Comparison of ENCODE assay signal across 9 cellular contexts in the genomic region with DNA sequence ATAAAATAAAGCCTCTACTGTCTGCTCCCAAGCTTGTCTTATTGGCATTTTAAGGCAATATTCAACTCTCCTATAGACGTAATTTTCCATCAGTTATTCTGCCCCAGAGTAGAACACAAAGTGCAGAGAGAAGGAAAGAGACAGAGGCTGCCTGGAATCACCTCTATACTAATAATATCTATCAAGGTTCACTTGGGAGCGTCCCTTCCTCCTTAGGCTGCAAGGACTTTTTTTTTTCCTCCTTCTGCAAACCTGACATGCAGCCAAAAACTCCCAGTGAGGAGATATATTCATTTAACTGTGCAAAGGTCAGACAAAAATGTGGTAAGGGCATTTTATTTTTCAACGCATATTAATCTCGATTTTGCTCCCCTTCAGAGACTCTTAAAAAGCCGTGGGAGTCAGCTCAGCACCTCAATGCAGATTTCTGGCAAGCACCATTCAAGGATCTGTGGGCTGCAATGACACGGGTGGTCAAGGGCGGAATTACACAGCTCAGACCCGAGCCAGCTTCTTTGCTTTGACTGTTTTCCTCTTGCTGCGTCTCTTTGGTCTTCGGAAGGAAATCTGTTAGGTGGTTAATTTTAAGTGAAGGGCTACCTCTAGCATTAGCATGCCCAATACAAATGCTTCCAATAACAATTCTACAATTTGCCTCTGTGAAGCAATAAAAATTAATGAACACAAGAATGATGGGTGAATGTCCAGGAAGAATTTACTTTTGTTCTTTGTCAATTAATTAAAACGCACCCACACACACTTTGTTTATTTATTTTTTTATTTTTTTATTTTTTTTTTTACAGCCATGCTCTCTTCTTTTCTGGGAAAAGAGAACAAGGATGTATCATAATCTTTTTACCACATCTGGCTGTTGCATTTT.
A peak's percentile ranks its signal among the peaks of the same experiment; 100 is the strongest.
DNase-seq lines count a peak whose midpoint lies in the region; ATAC-seq and TF ChIP-seq lines count a peak whose summit lies in the region.
"Had no signal": no experiment of that assay in that cellular context is flagged by ENCODE, and none has a peak within 500 bp of the region (broad histone marks: within the 10 kb centered on the region; RNA-seq: fewer than 3 reads in every experiment).

No MANE protein-coding gene starts in this region.

- H3K9me3 Mint-ChIP-seq in neural crest cell, result peaks cover 5% of the 10 kb centered on the region
- peaks cover 3% of the 10 kb centered on the region for H3K9me3 Mint-ChIP-seq in activated naive CD4-positive, alpha-beta T cell treated with anti-CD3 and anti-CD28 coated beads, Interleukin-2, amount 10 ng/mL, durations not matched to agents 7 days and 5 days

- H3K9me2 ChIP-seq in HCT116 (ENCODE audit: insufficient read depth), result no peaks in the 10 kb centered on the region

- no peak overlapping the region for H3K27ac ChIP-seq in HCT116 (ENCODE audit: low read depth, low read length)
- H3K27ac ChIP-seq in OCI-LY3 (ENCODE audit: low read length), result no peak overlapping the region
- H3K27ac ChIP-seq: SK-N-MC had no signal

- no peak for TF ChIP-seq POLR2A in HCT116 (IDR thresholded peaks at IDR 0.05; ENCODE audit: borderline replicate concordance, extremely low read depth, insufficient read depth, insufficient read length)

- H4K20me1 ChIP-seq in HCT116 (ENCODE audit: insufficient read depth) (no peaks in the 10 kb centered on the region), OCI-LY3 (ENCODE audit: insufficient read depth, low read length) (no peaks in the 10 kb centered on the region)

- peak overlapping the region; percentile 2 for H3K4me3 Mint-ChIP-seq in neural crest cell
- H3K4me3 Mint-ChIP-seq in activated naive CD4-positive, alpha-beta T cell treated with anti-CD3 and anti-CD28 coated beads, Interleukin-2, amount 10 ng/mL, durations not matched to agents 7 days and 5 days, result no peak overlapping the region

- H3K36me3 ChIP-seq in HCT116 (ENCODE audit: control insufficient read depth in 1 of 2, insufficient read depth in 2 of 2, low read length in 2 of 2) (no peaks in the 10 kb centered on the region), OCI-LY3 (replicated peaks; ENCODE audit: low read depth, low read length) (no peaks in the 10 kb centered on the region)

- H3K4me1 ChIP-seq in HCT116 (ENCODE audit: control insufficient read depth in 1 of 2, insufficient read depth in 2 of 2, low read length in 2 of 2), result no peaks in the 10 kb centered on the region
- no peaks in the 10 kb centered on the region for H3K4me1 ChIP-seq in OCI-LY3 (ENCODE audit: low read length)

- CTCF ChIA-PET in HCT116 (lab: Charles Lee), result interaction anchor here (0.7 to 0.9 kb wide), 3 partner anchors 350 to 1891 kb away, joined by 3 read pairs; no protein-coding TSS in a partner anchor
- CTCF ChIA-PET in activated naive CD4-positive, alpha-beta T cell treated with anti-CD3 and anti-CD28 coated beads, Interleukin-2, amount 10 ng/mL, durations not matched to agents 7 days and 5 days (lab: Charles Lee), result interaction anchor here (0.7 kb wide), 1 partner anchor 11 kb away, joined by 3 read pairs; no protein-coding TSS in a partner anchor

- intact Hi-C loops in HCT116 (cut with micrococcal nuclease), result loop anchor here (1.0 kb wide), 1 partner anchor 1898 kb away; no protein-coding TSS in a partner anchor

- RAD21 ChIA-PET in HCT116 (lab: Charles Lee; ENCODE audit: low non-redundant PET in 1 of 2, low total read pairs in 2 of 2, uncharacterized antibody in 2 of 2, unreplicated experiment in 2 of 2), result no interaction called here

- H3K27ac Mint-ChIP-seq in neural crest cell (ENCODE audit: unreplicated experiment), result peak overlapping the region; percentile 97
- no peak overlapping the region for H3K27ac Mint-ChIP-seq in activated naive CD4-positive, alpha-beta T cell treated with anti-CD3 and anti-CD28 coated beads, Interleukin-2, amount 10 ng/mL, durations not matched to agents 7 days and 5 days

- H2AFZ ChIP-seq in HCT116 (ENCODE audit: low read depth, low read length, poor library complexity, severe bottlenecking), result no peak overlapping the region
- H2AFZ ChIP-seq in OCI-LY3 (ENCODE audit: low read depth, low read length), result no peak overlapping the region

- H3K79me2 ChIP-seq in HCT116 (ENCODE audit: insufficient read depth, low read length) (no peaks in the 10 kb centered on the region), OCI-LY3 (ENCODE audit: low read length) (no peaks in the 10 kb centered on the region)

- H3K9me3 ChIP-seq in HCT116 (ENCODE audit: control insufficient read depth in 1 of 2, insufficient read depth in 1 of 2, low read depth in 1 of 2, low read length in 2 of 2), result no peaks in the 10 kb centered on the region
- H3K9me3 ChIP-seq in OCI-LY3 (ENCODE audit: insufficient read depth, low read length), result no peaks in the 10 kb centered on the region

- BruUV-seq in HCT116 (replicated peaks; lab: Mats Ljungman, UMichigan), result no TSS peak

- H3K4me2 ChIP-seq in HCT116 (ENCODE audit: low read length) (0 out of 2 replicates have a peak overlapping the region, but pooled peaks have one; percentile 7), OCI-LY3 (ENCODE audit: low read length) (peak overlapping the region; percentile 60)

- H3K27me3 ChIP-seq in HCT116 (ENCODE audit: insufficient read depth, low read length), result no peaks in the 10 kb centered on the region
- H3K27me3 ChIP-seq in OCI-LY3 (ENCODE audit: low read depth, low read length), result no peaks in the 10 kb centered on the region

- peak; percentile 81 for ATAC-seq in HCT116

- TF ChIP-seq CTCF in GM12873 (IDR thresholded peaks at IDR 0.05; ENCODE audit: insufficient read depth, low read depth, low read length, missing control alignments), result peak; percentile 63
- peak in 2 of 3 experiments; percentile 65 to 67; a peak in 4 of 6 replicates for TF ChIP-seq CTCF in HCT116 (IDR thresholded peaks at IDR 0.05 in 2 of 3, conservative IDR thresholded peaks at IDR 0.05 in 1 of 3; ENCODE audit: borderline replicate concordance in 1 of 3, insufficient read depth in 1 of 3, low read depth in 2 of 3, low read length in 2 of 3)
- TF ChIP-seq CTCF in OCI-LY3 (IDR thresholded peaks at IDR 0.05; ENCODE audit: low read depth, low read length), result peak; percentile 43
- peak; percentile 78 for TF ChIP-seq CTCF in neural crest cell (conservative IDR thresholded peaks at IDR 0.05)

- no peaks in the 10 kb centered on the region for H3K27me3 Mint-ChIP-seq in neural crest cell (ENCODE audit: low read depth)
- no peaks in the 10 kb centered on the region for H3K27me3 Mint-ChIP-seq in activated naive CD4-positive, alpha-beta T cell treated with anti-CD3 and anti-CD28 coated beads, Interleukin-2, amount 10 ng/mL, durations not matched to agents 7 days and 5 days

- POLR2A ChIA-PET in HCT116 (lab: Charles Lee), result no interaction called here

- H3K4me1 Mint-ChIP-seq in neural crest cell, result peaks cover 43% of the 10 kb centered on the region
- H3K4me1 Mint-ChIP-seq in activated naive CD4-positive, alpha-beta T cell treated with anti-CD3 and anti-CD28 coated beads, Interleukin-2, amount 10 ng/mL, durations not matched to agents 7 days and 5 days, result no peaks in the 10 kb centered on the region

- H3K9ac ChIP-seq in HCT116 (ENCODE audit: low read length) (no peak overlapping the region), OCI-LY3 (ENCODE audit: low read length) (no peak overlapping the region)

- peak; percentile 36 for DNase-seq in HCT116 (ENCODE audit: low read depth, low spot score)
- DNase-seq in fibroblast of peridontal ligament (ENCODE audit: extremely low read depth), result peak; percentile 22
- peak; percentile 56 for DNase-seq in neural crest cell (ENCODE audit: low read depth, low spot score)
- no peak for DNase-seq in NCI-H2196 treated with DMSO at 0.1 percent for 48 hours (lab: John Stamatoyannopoulos, UW; ENCODE audit: unreplicated experiment)
- no peak for DNase-seq in activated naive CD4-positive, alpha-beta T cell treated with anti-CD3 and anti-CD28 coated beads, Interleukin-2, amount 10 ng/mL, durations not matched to agents 7 days and 5 days
- DNase-seq in dedifferentiated amniotic fluid mesenchymal stem cell (ENCODE audit: extremely low spot score), result no peak

- TF ChIP-seq RAD21 in HCT116 (IDR thresholded peaks at IDR 0.05; ENCODE audit: low read depth), result peak; percentile 62

- H3K36me3 Mint-ChIP-seq in neural crest cell (ENCODE audit: low read depth), result peaks cover 9% of the 10 kb centered on the region
- no peaks in the 10 kb centered on the region for H3K36me3 Mint-ChIP-seq in activated naive CD4-positive, alpha-beta T cell treated with anti-CD3 and anti-CD28 coated beads, Interleukin-2, amount 10 ng/mL, durations not matched to agents 7 days and 5 days

- H3K4me3 ChIP-seq in HCT116 (replicated peaks in 1 of 2; ENCODE audit: low read depth in 1 of 2, low read length in 2 of 2) (no peak overlapping the region), OCI-LY3 (ENCODE audit: low read length) (peak overlapping the region; percentile 53)
- H3K4me3 ChIP-seq: SK-N-MC had no signal

TF ChIP-seq in HCT116, 20 proteins besides CTCF, POLR2A, EP300 and RAD21 (continues in another document):
- TF ChIP-seq, protein P1, sequence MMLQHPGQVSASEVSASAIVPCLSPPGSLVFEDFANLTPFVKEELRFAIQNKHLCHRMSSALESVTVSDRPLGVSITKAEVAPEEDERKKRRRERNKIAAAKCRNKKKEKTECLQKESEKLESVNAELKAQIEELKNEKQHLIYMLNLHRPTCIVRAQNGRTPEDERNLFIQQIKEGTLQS (IDR thresholded peaks at IDR 0.05), result no peak
- TF ChIP-seq, protein P2, sequence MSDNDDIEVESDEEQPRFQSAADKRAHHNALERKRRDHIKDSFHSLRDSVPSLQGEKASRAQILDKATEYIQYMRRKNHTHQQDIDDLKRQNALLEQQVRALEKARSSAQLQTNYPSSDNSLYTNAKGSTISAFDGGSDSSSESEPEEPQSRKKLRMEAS (IDR thresholded peaks at IDR 0.05), result no peak
- TF ChIP-seq EZH2 (IDR thresholded peaks at IDR 0.05) (no peak), EZH2phosphoT487 (IDR thresholded peaks at IDR 0.05; ENCODE audit: borderline replicate concordance) (no peak), SIN3A (IDR thresholded peaks at IDR 0.05; ENCODE audit: low read depth) (no peak)

Comparison
In these comparisons a context has a peak if more than half of its experiments do, and no peak if none do; other contexts are left out.
1. DNase-seq: peak in HCT116 (single experiment), fibroblast of peridontal ligament (single experiment) and neural crest cell (single experiment); none in NCI-H2196 treated with DMSO at 0.1 percent for 48 hours (single experiment), activated naive CD4-positive, alpha-beta T cell treated with anti-CD3 and anti-CD28 coated beads, Interleukin-2, amount 10 ng/mL, durations not matched to agents 7 days and 5 days (single experiment) and dedifferentiated amniotic fluid mesenchymal stem cell (single experiment).
2. Peak in every context shown above with its lines, with median percentiles within 50 percentile points of each other: CTCF ChIP-seq.